ENCODE assay signal across 34 cellular contexts in the genomic region with DNA sequence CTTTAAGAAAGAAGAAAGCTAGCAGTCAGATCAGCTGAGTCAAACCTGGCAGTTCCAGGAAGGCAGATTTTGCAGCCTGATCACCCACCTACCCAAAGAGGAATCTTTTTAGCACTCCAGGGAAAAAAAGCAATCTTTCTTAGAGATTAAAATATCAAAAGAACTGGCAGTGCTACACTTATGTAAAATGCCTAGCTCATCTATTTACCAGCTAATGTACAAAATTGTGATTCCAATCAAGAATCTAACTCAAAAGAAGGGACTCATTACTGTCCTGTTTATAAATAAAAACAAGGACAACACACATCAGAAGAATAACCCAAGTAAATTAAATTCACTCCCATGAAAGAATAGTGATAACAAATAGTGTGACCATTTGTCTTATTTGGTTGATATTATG.
"Had no signal": no experiment of that assay in that cellular context is flagged by ENCODE, and none has a peak within 500 bp of the region (broad histone marks: within the 10 kb centered on the region; RNA-seq: fewer than 3 reads in every experiment).

No MANE protein-coding gene starts in this region.

- H3K4me3 ChIP-seq: MG63 had no signal

- H3K36me3 ChIP-seq: MG63 had no signal

- DNase-seq: Karpas-422, Kasumi-1, MG63, MM.1S, MV-4-11, NCI-H1048, NCI-H1092, NCI-H1092 treated with DMSO at 0.1 percent for 48 hours, NCI-H1105, NCI-H1417, NCI-H1417 treated with DMSO at 0.1 percent for 48 hours, NCI-H1436, NCI-H1436 treated with DMSO at 0.1 percent for 48 hours, NCI-H146, NCI-H1694, NCI-H1694 treated with DMSO at 0.1 percent for 48 hours, NCI-H187, NCI-H187 treated with DMSO at 0.1 percent for 48 hours, NCI-H1930, NCI-H2029, NCI-H2029 treated with DMSO at 0.1 percent for 48 hours, NCI-H2081, NCI-H2081 treated with DMSO at 0.1 percent for 48 hours, NCI-H2107, NCI-H2171, NCI-H2171 treated with DMSO at 0.1 percent for 48 hours, NCI-H2227 treated with DMSO at 0.1 percent for 48 hours, NCI-H226, NCI-H345, NCI-H446, NCI-H446 treated with DMSO at 0.1 percent for 48 hours, NCI-H510A, NCI-H510A treated with DMSO at 0.1 percent for 48 hours, NCI-H524 had no signal

- H3K27me3 ChIP-seq: MG63 had no signal
